ENCODE assay signal across 26 cellular contexts in the genomic region with DNA sequence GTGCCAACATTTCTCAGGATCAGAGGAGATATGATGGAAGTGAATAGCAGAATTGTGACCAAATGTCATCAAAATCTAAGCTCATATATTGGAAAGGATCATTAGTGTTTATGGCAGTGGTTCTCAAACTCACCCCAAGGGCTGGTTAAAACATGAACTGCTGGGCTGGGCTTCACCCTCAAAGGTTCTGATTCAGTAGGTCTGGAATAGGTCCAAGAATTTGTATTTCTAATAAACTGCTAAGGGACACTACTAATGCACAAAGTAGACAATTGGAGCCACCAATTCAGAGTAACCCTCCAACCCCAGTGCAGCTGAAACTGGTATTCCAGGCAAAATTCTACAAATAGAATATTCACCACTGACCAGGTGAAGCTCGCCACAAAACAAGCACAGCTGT.
DNase-seq lines count a peak whose midpoint lies in the region; ATAC-seq and TF ChIP-seq lines count a peak whose summit lies in the region.
"Had no signal": no experiment of that assay in that cellular context is flagged by ENCODE, and none has a peak within 500 bp of the region (broad histone marks: within the 10 kb centered on the region; RNA-seq: fewer than 3 reads in every experiment).

No MANE protein-coding gene starts in this region.

- H3K27ac ChIP-seq in BLaER1 (no peak overlapping the region), foreskin keratinocyte (no peak overlapping the region), gastrocnemius medialis (no peak overlapping the region)
- H3K27ac ChIP-seq: body of pancreas, skin epidermis, tibial artery, WERI-Rb-1 had no signal

- H3K27me3 ChIP-seq in BLaER1, result no peaks in the 10 kb centered on the region
- no peaks in the 10 kb centered on the region for H3K27me3 ChIP-seq in adipocyte (replicated peaks; ENCODE audit: control insufficient read depth, insufficient read depth, low read length)
- H3K27me3 ChIP-seq in foreskin keratinocyte, result no peaks in the 10 kb centered on the region
- H3K27me3 ChIP-seq in gastrocnemius medialis, result no peaks in the 10 kb centered on the region
- H3K27me3 ChIP-seq: body of pancreas had no signal

- peaks cover 8% of the 10 kb centered on the region for H3K27me3 Mint-ChIP-seq in activated naive CD8-positive, alpha-beta T cell treated with anti-CD3 and anti-CD28 coated beads, Interleukin-2, amount 50 U/mL, for 24 hours

- no peak overlapping the region for H3K4me3 Mint-ChIP-seq in activated naive CD8-positive, alpha-beta T cell treated with anti-CD3 and anti-CD28 coated beads, Interleukin-2, amount 50 U/mL, for 24 hours
- H3K4me3 Mint-ChIP-seq: activated T-cell treated with anti-CD3 and anti-CD28 coated beads, Interleukin-2, amount 50 U/mL, for 4 hours; natural killer cell treated with Interleukin-12 subunit alpha and Interleukin-12 subunit beta and Interleukin-15 and Interleukin-18, amount 100 ng/mL, for 72 hours had no signal

- in situ Hi-C loops in gastrocnemius medialis (cut with MboI; ENCODE audit: low sequenced_read_pairs in 4 of 4), result no loop called here

- H3K4me3 ChIP-seq in BLaER1, result no peak overlapping the region
- H3K4me3 ChIP-seq in adipocyte (ENCODE audit: low read length), result peak overlapping the region; percentile 49
- no peak overlapping the region for H3K4me3 ChIP-seq in gastrocnemius medialis
- H3K4me3 ChIP-seq: body of pancreas, skin epidermis, tibial artery had no signal

- no peaks in the 10 kb centered on the region for H4K20me1 ChIP-seq in BLaER1

- H3K4me1 ChIP-seq in BLaER1 (no peaks in the 10 kb centered on the region; the same call in 1 of the 2 replicates), adipocyte (ENCODE audit: control insufficient read depth, insufficient read depth, low read length) (peaks cover 12% of the 10 kb centered on the region), foreskin keratinocyte (peaks cover 12% of the 10 kb centered on the region), gastrocnemius medialis (no peaks in the 10 kb centered on the region)
- H3K4me1 ChIP-seq: body of pancreas, Caco-2, tibial artery had no signal

- TF ChIP-seq CTCF in foreskin keratinocyte (conservative IDR thresholded peaks at IDR 0.05) (no peak), gastrocnemius medialis (IDR thresholded peaks at IDR 0.05 in 4 of 5, conservative IDR thresholded peaks at IDR 0.05 in 1 of 5) (no peak)

- DNase-seq in adipocyte (ENCODE audit: low read depth) (no peak), foreskin keratinocyte (peak in 1 of 2 donors; percentile 20), gastrocnemius medialis (no peak), NCI-H446 treated with DMSO at 0.1 percent for 48 hours (lab: John Stamatoyannopoulos, UW) (no peak)
- DNase-seq in activated naive CD8-positive, alpha-beta T cell treated with anti-CD3 and anti-CD28 coated beads, Interleukin-2, amount 50 U/mL, for 24 hours, result no peak
- DNase-seq: activated CD4-positive, alpha-beta T cell treated with anti-CD3 and anti-CD28 coated beads for 48 hours; activated T-cell treated with anti-CD3 and anti-CD28 coated beads, Interleukin-2, amount 50 U/mL, for 4 hours; body of pancreas; C1 segment of cervical spinal cord; Caco-2; effector memory CD4-positive, alpha-beta T cell; erythroblast; GOT3; Karpas-422; left ventricle myocardium superior; retina; stimulated activated CD8-positive, alpha-beta memory T cell treated with anti-CD3 and anti-CD28 coated beads, Interleukin-4, amount 100 ng/mL, for 48 hours; SW 1271; T-helper 9 cell; tibial artery; WERI-Rb-1 had no signal

- intact Hi-C loops in gastrocnemius medialis (cut with DNase I; ENCODE audit: low total_unique reads), result no loop called here

- no peaks in the 10 kb centered on the region for H3K36me3 ChIP-seq in BLaER1
- H3K36me3 ChIP-seq in adipocyte (ENCODE audit: control insufficient read depth, insufficient read depth, low read length, severe bottlenecking), result no peaks in the 10 kb centered on the region
- no peaks in the 10 kb centered on the region for H3K36me3 ChIP-seq in gastrocnemius medialis
- H3K36me3 ChIP-seq: tibial artery, WERI-Rb-1 had no signal

- H3K36me3 Mint-ChIP-seq in activated naive CD8-positive, alpha-beta T cell treated with anti-CD3 and anti-CD28 coated beads, Interleukin-2, amount 50 U/mL, for 24 hours (ENCODE audit: low read depth), result no peaks in the 10 kb centered on the region
- H3K36me3 Mint-ChIP-seq: natural killer cell treated with Interleukin-12 subunit alpha and Interleukin-12 subunit beta and Interleukin-15 and Interleukin-18, amount 100 ng/mL, for 72 hours had no signal

- H3K4me2 ChIP-seq in BLaER1, result peak overlapping the region; percentile 11

- no peak for TF ChIP-seq POLR2A in gastrocnemius medialis (IDR thresholded peaks at IDR 0.05)

- H3K9ac ChIP-seq in BLaER1 (no peak overlapping the region), adipocyte (ENCODE audit: low read length) (no peak overlapping the region)

- peak; percentile 6 for ATAC-seq in HG03442 (IDR thresholded peaks at IDR 0.05; ENCODE audit: unreplicated experiment)
- peak; percentile 28 for ATAC-seq in foreskin keratinocyte
- ATAC-seq in gastrocnemius medialis, result no peak
- no peak for ATAC-seq in activated naive CD8-positive, alpha-beta T cell treated with anti-CD3 and anti-CD28 coated beads, Interleukin-2, amount 50 U/mL, for 24 hours
- ATAC-seq: activated T-cell treated with anti-CD3 and anti-CD28 coated beads, Interleukin-2, amount 50 U/mL, for 4 hours; body of pancreas; left ventricle myocardium superior; natural killer cell treated with Interleukin-12 subunit alpha and Interleukin-12 subunit beta and Interleukin-15 and Interleukin-18, amount 100 ng/mL, for 72 hours; Right ventricle myocardium inferior had no signal

- no peaks in the 10 kb centered on the region for H3K4me1 Mint-ChIP-seq in activated naive CD8-positive, alpha-beta T cell treated with anti-CD3 and anti-CD28 coated beads, Interleukin-2, amount 50 U/mL, for 24 hours

- H3K27ac Mint-ChIP-seq in activated naive CD8-positive, alpha-beta T cell treated with anti-CD3 and anti-CD28 coated beads, Interleukin-2, amount 50 U/mL, for 24 hours, result no peak overlapping the region
- H3K27ac Mint-ChIP-seq: natural killer cell treated with Interleukin-12 subunit alpha and Interleukin-12 subunit beta and Interleukin-15 and Interleukin-18, amount 100 ng/mL, for 72 hours had no signal

- H3K9me3 ChIP-seq in BLaER1 (no peaks in the 10 kb centered on the region), adipocyte (ENCODE audit: control insufficient read depth, low read length) (no peaks in the 10 kb centered on the region), gastrocnemius medialis (no peaks in the 10 kb centered on the region)
- H3K9me3 ChIP-seq: body of pancreas, Caco-2, tibial artery had no signal

- no peaks in the 10 kb centered on the region for H3K9me3 Mint-ChIP-seq in activated naive CD8-positive, alpha-beta T cell treated with anti-CD3 and anti-CD28 coated beads, Interleukin-2, amount 50 U/mL, for 24 hours
- H3K9me3 Mint-ChIP-seq: activated T-cell treated with anti-CD3 and anti-CD28 coated beads, Interleukin-2, amount 50 U/mL, for 4 hours had no signal

Comparison
In these comparisons a context has a peak if more than half of its experiments do, and no peak if none do; other contexts are left out.
1. ATAC-seq: peak in HG03442 (single experiment) and foreskin keratinocyte (single experiment); none in gastrocnemius medialis (0 of 2) and activated naive CD8-positive, alpha-beta T cell treated with anti-CD3 and anti-CD28 coated beads, Interleukin-2, amount 50 U/mL, for 24 hours (single experiment).